8 cellular contexts compared by ENCODE assay signal in the genomic region with DNA sequence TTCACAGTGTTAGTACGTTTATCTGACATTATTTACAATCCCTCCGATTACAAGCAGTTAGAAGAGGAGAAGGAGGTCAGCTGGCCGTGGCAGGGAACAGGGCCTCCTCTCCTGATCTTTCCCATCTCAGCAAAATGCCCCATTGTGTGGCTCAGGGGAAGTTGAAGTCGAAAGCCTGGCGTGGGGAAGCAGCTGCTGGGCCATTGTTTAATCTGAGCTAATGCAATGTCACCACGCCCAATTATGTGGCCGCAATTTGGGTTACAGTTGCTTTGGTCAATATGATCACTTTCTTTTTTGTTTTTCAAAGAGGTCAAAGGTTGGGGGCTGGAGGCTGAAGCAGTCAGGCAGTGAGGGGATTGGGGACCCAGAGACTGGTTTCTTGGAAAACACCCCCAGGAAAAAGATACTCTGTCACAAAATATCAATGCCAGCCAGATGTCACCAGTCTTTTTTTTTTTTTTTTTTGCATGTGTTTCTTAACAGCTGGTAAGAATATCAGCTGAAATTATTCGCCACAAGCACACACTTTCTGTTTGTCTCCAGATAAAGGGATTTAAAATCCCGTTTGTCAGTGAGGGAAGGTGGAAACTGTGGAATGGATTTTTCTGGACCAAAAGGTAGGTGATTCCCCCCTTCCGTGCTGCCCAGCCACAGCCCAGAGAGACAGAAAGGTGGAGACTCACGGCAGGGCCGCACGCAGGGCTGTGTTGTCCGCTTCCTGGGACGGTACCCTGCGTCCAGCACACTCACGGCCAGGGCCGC. TPM values are rescaled to one million over a fixed set of nuclear protein-coding genes. Genes with fewer than 3 reads are reported as not detected.
DNase-seq lines count a peak whose midpoint lies in the region; ATAC-seq, FAIRE-seq and TF ChIP-seq lines count a peak whose summit lies in the region.

No MANE protein-coding gene starts in this region.

- no peaks in the 10 kb centered on the region for H4K20me1 ChIP-seq in GM23338 (replicated peaks; ENCODE audit: insufficient read depth)

- peaks cover 28% of the 10 kb centered on the region for H3K4me1 Mint-ChIP-seq in GM23338
- H3K4me1 Mint-ChIP-seq in T-helper 2 cell treated with Interferon-gamma antibody and Interleukin-4, amounts not matched to agents 5 μg/mL and 100 μg/mL, for 36 hours (ENCODE audit: low read depth) = peaks cover under 1% of the 10 kb centered on the region

- H2AFZ ChIP-seq in GM23338 = peak overlapping the region; percentile 61; the same call in 1 of the 2 replicates

- no peak for ATAC-seq in GM23338
- ATAC-seq in heart right ventricle = peak; percentile 33 to 86 (median 80)
- peak; percentile 33 to 56 (median 50) for ATAC-seq in pancreas
- no peak for ATAC-seq in GM21723 (IDR thresholded peaks at IDR 0.05; ENCODE audit: unreplicated experiment)
- ATAC-seq in GM18517 (IDR thresholded peaks at IDR 0.05; ENCODE audit: unreplicated experiment) = no peak
- ATAC-seq in HG02970 (IDR thresholded peaks at IDR 0.05; ENCODE audit: low FRiP score, unreplicated experiment) = no peak

- no peak overlapping the region for H3K4me2 ChIP-seq in GM23338

- H3K4me3 Mint-ChIP-seq in GM23338 = no peak overlapping the region
- no peak overlapping the region for H3K4me3 Mint-ChIP-seq in T-helper 2 cell treated with Interferon-gamma antibody and Interleukin-4, amounts not matched to agents 5 μg/mL and 100 μg/mL, for 36 hours

- no peak for FAIRE-seq in pancreas (lab: Jason Lieb, UNC)

- H3K9me3 ChIP-seq in heart right ventricle = no peaks in the 10 kb centered on the region
- no peaks in the 10 kb centered on the region for H3K9me3 ChIP-seq in pancreas

- 56 to 64% methylated on average over 16 to 18 of the region's 18 CpGs for WGBS in heart right ventricle, 2 donors
- WGBS in pancreas, 2 donors = 25 to 31% methylated on average over 16 to 18 of the region's 18 CpGs

- no peaks in the 10 kb centered on the region; the same call in 2 of the 3 replicates for H3K36me3 Mint-ChIP-seq in GM23338 (ENCODE audit: low read depth)
- no peaks in the 10 kb centered on the region for H3K36me3 Mint-ChIP-seq in T-helper 2 cell treated with Interferon-gamma antibody and Interleukin-4, amounts not matched to agents 5 μg/mL and 100 μg/mL, for 36 hours (ENCODE audit: low read depth)

- no peaks in the 10 kb centered on the region for H3K27me3 ChIP-seq in GM23338 (ENCODE audit: insufficient read depth)
- H3K27me3 ChIP-seq in heart right ventricle = peaks cover 0 to 14% (median 0%) of the 10 kb centered on the region in 7 donors
- H3K27me3 ChIP-seq in pancreas = no peaks in the 10 kb centered on the region

- no peak overlapping the region for H3K4me3 ChIP-seq in GM23338
- H3K4me3 ChIP-seq in heart right ventricle = peak overlapping the region in 5 of 10 donors; percentile 2 to 20 (median 10)
- H3K4me3 ChIP-seq in pancreas = peak overlapping the region in 2 of 4 donors; percentile 20 to 30

- H3K36me3 ChIP-seq in GM23338 (ENCODE audit: insufficient read depth) (no peaks in the 10 kb centered on the region), heart right ventricle (no peaks in the 10 kb centered on the region), pancreas (no peaks in the 10 kb centered on the region)

- TF ChIP-seq CTCF in GM23338 (conservative IDR thresholded peaks at IDR 0.05; ENCODE audit: low read depth in 2 of 2) (no peak), heart right ventricle (IDR thresholded peaks at IDR 0.05) (no peak), pancreas (IDR thresholded peaks at IDR 0.05) (no peak)

- DNase-seq in GM23338 (ENCODE audit: low spot score) (no peak), NOMO-1 treated with DMSO at 0.1 percent for 48 hours (lab: John Stamatoyannopoulos, UW; ENCODE audit: unreplicated experiment) (peak; percentile 70), heart right ventricle (peak in 1 of 2 donors; percentile 62), pancreas (peak in 2 of 6 donors; percentile 51 to 66)
- no peak for DNase-seq in T-helper 2 cell treated with Interferon-gamma antibody and Interleukin-4, amounts not matched to agents 5 μg/mL and 100 μg/mL, for 36 hours (ENCODE audit: low spot score)

- H3K4me1 ChIP-seq in GM23338 (ENCODE audit: insufficient read depth) (no peaks in the 10 kb centered on the region), heart right ventricle (peaks cover 4 to 18% (median 13%) of the 10 kb centered on the region in 9 donors), pancreas (peaks cover 3 to 8% (median 5%) of the 10 kb centered on the region in 3 donors)

- H3K9me3 Mint-ChIP-seq in GM23338 = no peaks in the 10 kb centered on the region; the same call in 2 of the 3 replicates
- H3K9me3 Mint-ChIP-seq in T-helper 2 cell treated with Interferon-gamma antibody and Interleukin-4, amounts not matched to agents 5 μg/mL and 100 μg/mL, for 36 hours = no peaks in the 10 kb centered on the region

- intact Hi-C loops in heart right ventricle (cut with DNase I) = loop anchor here in 1 of 10 donors (2.0 kb wide), 1 partner anchor 25 kb away; a partner anchor contains a TSS
- intact Hi-C loops in pancreas (cut with DNase I) = loop anchor here in 1 of 3 donors (5.0 kb wide), 1 partner anchor 39 kb away; no protein-coding TSS in a partner anchor

- H3K27ac ChIP-seq in GM23338 (ENCODE audit: low read depth) = no peak overlapping the region
- peak overlapping the region in 9 of 10 donors; percentile 12 to 81 (median 73) for H3K27ac ChIP-seq in heart right ventricle
- H3K27ac ChIP-seq in pancreas = peak overlapping the region; percentile 74 to 89 (median 81)

- H3K79me2 ChIP-seq in GM23338 (replicated peaks; ENCODE audit: insufficient read depth) = no peaks in the 10 kb centered on the region

- no peaks in the 10 kb centered on the region for H3F3A ChIP-seq in GM23338 (replicated peaks; ENCODE audit: low read depth)

- H3K9me2 ChIP-seq in GM23338 (ENCODE audit: insufficient read depth) = no peaks in the 10 kb centered on the region

- H3K27ac Mint-ChIP-seq in GM23338 = no peak overlapping the region
- H3K27ac Mint-ChIP-seq in T-helper 2 cell treated with Interferon-gamma antibody and Interleukin-4, amounts not matched to agents 5 μg/mL and 100 μg/mL, for 36 hours = no peak overlapping the region

- H3K27me3 Mint-ChIP-seq in GM23338 (ENCODE audit: insufficient read depth, low read depth, poor library complexity) = peaks cover 13% of the 10 kb centered on the region
- H3K27me3 Mint-ChIP-seq in T-helper 2 cell treated with Interferon-gamma antibody and Interleukin-4, amounts not matched to agents 5 μg/mL and 100 μg/mL, for 36 hours (ENCODE audit: low read depth) = peaks cover 49% of the 10 kb centered on the region

TF ChIP-seq in GM23338, 12 proteins besides CTCF, POLR2A, EP300 and RAD21:
- no peak for TF ChIP-seq STAT1 (IDR thresholded peaks at IDR 0.05; ENCODE audit: unreplicated experiment)
- TF ChIP-seq CREB1 (CRISPR knock-in tag; IDR thresholded peaks at IDR 0.05; ENCODE audit: low read depth) = no peak
- no peak for TF ChIP-seq NANOG (IDR thresholded peaks at IDR 0.05; ENCODE audit: borderline replicate concordance)
- TF ChIP-seq ZNF331 (CRISPR knock-in tag; IDR thresholded peaks at IDR 0.05; ENCODE audit: low read depth) = no peak
- no peak for TF ChIP-seq EZH2phosphoT487 (IDR thresholded peaks at IDR 0.05; ENCODE audit: unreplicated experiment)
- TF ChIP-seq, protein P1, sequence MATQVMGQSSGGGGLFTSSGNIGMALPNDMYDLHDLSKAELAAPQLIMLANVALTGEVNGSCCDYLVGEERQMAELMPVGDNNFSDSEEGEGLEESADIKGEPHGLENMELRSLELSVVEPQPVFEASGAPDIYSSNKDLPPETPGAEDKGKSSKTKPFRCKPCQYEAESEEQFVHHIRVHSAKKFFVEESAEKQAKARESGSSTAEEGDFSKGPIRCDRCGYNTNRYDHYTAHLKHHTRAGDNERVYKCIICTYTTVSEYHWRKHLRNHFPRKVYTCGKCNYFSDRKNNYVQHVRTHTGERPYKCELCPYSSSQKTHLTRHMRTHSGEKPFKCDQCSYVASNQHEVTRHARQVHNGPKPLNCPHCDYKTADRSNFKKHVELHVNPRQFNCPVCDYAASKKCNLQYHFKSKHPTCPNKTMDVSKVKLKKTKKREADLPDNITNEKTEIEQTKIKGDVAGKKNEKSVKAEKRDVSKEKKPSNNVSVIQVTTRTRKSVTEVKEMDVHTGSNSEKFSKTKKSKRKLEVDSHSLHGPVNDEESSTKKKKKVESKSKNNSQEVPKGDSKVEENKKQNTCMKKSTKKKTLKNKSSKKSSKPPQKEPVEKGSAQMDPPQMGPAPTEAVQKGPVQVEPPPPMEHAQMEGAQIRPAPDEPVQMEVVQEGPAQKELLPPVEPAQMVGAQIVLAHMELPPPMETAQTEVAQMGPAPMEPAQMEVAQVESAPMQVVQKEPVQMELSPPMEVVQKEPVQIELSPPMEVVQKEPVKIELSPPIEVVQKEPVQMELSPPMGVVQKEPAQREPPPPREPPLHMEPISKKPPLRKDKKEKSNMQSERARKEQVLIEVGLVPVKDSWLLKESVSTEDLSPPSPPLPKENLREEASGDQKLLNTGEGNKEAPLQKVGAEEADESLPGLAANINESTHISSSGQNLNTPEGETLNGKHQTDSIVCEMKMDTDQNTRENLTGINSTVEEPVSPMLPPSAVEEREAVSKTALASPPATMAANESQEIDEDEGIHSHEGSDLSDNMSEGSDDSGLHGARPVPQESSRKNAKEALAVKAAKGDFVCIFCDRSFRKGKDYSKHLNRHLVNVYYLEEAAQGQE (IDR thresholded peaks at IDR 0.05; ENCODE audit: unreplicated experiment) = no peak
- no peak for TF ChIP-seq ZNF114 (CRISPR knock-in tag; IDR thresholded peaks at IDR 0.05)
- TF ChIP-seq, protein P2, sequence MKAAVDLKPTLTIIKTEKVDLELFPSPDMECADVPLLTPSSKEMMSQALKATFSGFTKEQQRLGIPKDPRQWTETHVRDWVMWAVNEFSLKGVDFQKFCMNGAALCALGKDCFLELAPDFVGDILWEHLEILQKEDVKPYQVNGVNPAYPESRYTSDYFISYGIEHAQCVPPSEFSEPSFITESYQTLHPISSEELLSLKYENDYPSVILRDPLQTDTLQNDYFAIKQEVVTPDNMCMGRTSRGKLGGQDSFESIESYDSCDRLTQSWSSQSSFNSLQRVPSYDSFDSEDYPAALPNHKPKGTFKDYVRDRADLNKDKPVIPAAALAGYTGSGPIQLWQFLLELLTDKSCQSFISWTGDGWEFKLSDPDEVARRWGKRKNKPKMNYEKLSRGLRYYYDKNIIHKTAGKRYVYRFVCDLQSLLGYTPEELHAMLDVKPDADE (IDR thresholded peaks at IDR 0.05) = no peak

RNA-seq across cellular contexts. Expression of a gene that starts 24.6 kb away (rescaled TPM):
- 4.6 and 4.8 TPM in 2 replicates for total RNA-seq in GM23338 (2014; rRNA removed; shearing (Covaris generic))
- polyA plus RNA-seq in GM23338 (2016; fragmentation: Nextera tagmentation; extraction: Ambion mirVana) = 2.2 and 2.6 TPM in 2 replicates
- 10 to 100 TPM in 4 of 10 donors, 1 to 10 TPM in 6; 5.4 to 22.0 (median 8.7) TPM for total RNA-seq in heart right ventricle
- polyA plus RNA-seq in heart right ventricle = 10 to 100 TPM in 1 of 2 donors, 1 to 10 TPM in 1; 2.6 to 27.2 TPM
- total RNA-seq in pancreas = 10 to 100 TPM; 10.8 to 19.6 (median 13.3) TPM
- polyA plus RNA-seq in pancreas = 10 to 100 TPM; 16.4 to 21.6 TPM

RNA-seq across cellular contexts. Expression of a gene that starts 40.3 kb away (rescaled TPM):
- total RNA-seq in GM23338 (2014; rRNA removed; shearing (Covaris generic)) = 14.4 and 16.7 TPM in 2 replicates
- polyA plus RNA-seq in GM23338 (2016; fragmentation: Nextera tagmentation; extraction: Ambion mirVana) = 5.8 and 7.2 TPM in 2 replicates
- total RNA-seq in heart right ventricle = 10 to 100 TPM; 16.0 to 31.0 (median 25.4) TPM
- 1 to 10 TPM; 7.7 to 9.9 TPM for polyA plus RNA-seq in heart right ventricle
- 10 to 100 TPM; 10.4 to 18.7 (median 13.3) TPM for total RNA-seq in pancreas
- 1 to 10 TPM; 5.6 to 9.0 TPM for polyA plus RNA-seq in pancreas

Comparison
In these comparisons a context has a peak if more than half of its experiments do, and no peak if none do; other contexts are left out.
1. ATAC-seq: peak in heart right ventricle (8 of 8) and pancreas (4 of 4); none in GM23338 (single experiment), GM21723 (single experiment), GM18517 (single experiment) and HG02970 (single experiment).